Comparison of ENCODE assay signal across 18 cellular contexts in genomic region chr3:64121750-64122311, GRCh38.
DNase-seq lines count a peak whose midpoint lies in the region; ATAC-seq and TF ChIP-seq lines count a peak whose summit lies in the region.
"Had no signal": no experiment of that assay in that cellular context is flagged by ENCODE, and none has a peak within 500 bp of the region (broad histone marks: within the 10 kb centered on the region; RNA-seq: fewer than 3 reads in every experiment).

No MANE protein-coding gene starts in this region.

- no peak overlapping the region for H3K4me3 ChIP-seq in breast epithelium
- H3K4me3 ChIP-seq in aorta (ENCODE audit: low read length in 2 of 2) = no peak overlapping the region
- H3K4me3 ChIP-seq: BLaER1 treated with 17β-estradiol and CSF1 and Interleukin-3, amounts not matched to agents 10 nM and 100 nM; HAP-1; Peyer's patch had no signal

- TF ChIP-seq CTCF in breast epithelium (IDR thresholded peaks at IDR 0.05) (no peak), MCF 10A (IDR thresholded peaks at IDR 0.05; ENCODE audit: unreplicated experiment) (no peak), nephron progenitor cell (IDR thresholded peaks at IDR 0.05) (no peak)

- ATAC-seq in aorta (ENCODE audit: low FRiP score) (peak; percentile 57), HG03045 (IDR thresholded peaks at IDR 0.05; ENCODE audit: unreplicated experiment) (no peak)

- H3K9me3 Mint-ChIP-seq in MCF 10A (ENCODE audit: unreplicated experiment) = peaks cover 7% of the 10 kb centered on the region
- peaks cover 44% of the 10 kb centered on the region for H3K9me3 Mint-ChIP-seq in nephron progenitor cell

- POLR2A ChIA-PET in MCF 10A (lab: Yijun Ruan, JAX) = no interaction called here

- peaks cover 30% of the 10 kb centered on the region for H3K36me3 Mint-ChIP-seq in MCF 10A (ENCODE audit: insufficient read depth, unreplicated experiment)
- H3K36me3 Mint-ChIP-seq in nephron progenitor cell (ENCODE audit: low read depth) = peaks cover 76% of the 10 kb centered on the region

- no peak overlapping the region for H3K4me3 Mint-ChIP-seq in MCF 10A (ENCODE audit: unreplicated experiment)
- H3K4me3 Mint-ChIP-seq in nephron progenitor cell = no peak overlapping the region

- CTCF ChIA-PET in MCF 10A (lab: Yijun Ruan, JAX) = no interaction called here

- no peak for TF ChIP-seq POLR2A in breast epithelium (IDR thresholded peaks at IDR 0.05)

- H3K9me3 ChIP-seq in breast epithelium = no peaks in the 10 kb centered on the region
- H3K9me3 ChIP-seq in aorta (ENCODE audit: control insufficient read depth, low read length) = no peaks in the 10 kb centered on the region
- H3K9me3 ChIP-seq: HAP-1, Peyer's patch had no signal

- DNase-seq in breast epithelium (ENCODE audit: low spot score in 2 of 2) = no peak
- DNase-seq in MCF 10A (ENCODE audit: unreplicated experiment) = no peak
- peak; percentile 3 for DNase-seq in cerebellar cortex (ENCODE audit: low spot score)
- DNase-seq in nephron progenitor cell = no peak
- DNase-seq in aorta = no peak
- no peak for DNase-seq in stimulated activated CD4-positive, alpha-beta T cell treated with anti-CD3 and anti-CD28 coated beads, Interleukin-12 subunit alpha, Interleukin-12 subunit beta, amount 100 ng/mL, for 4 hours
- DNase-seq in SIG-M5 treated with dmso at 0.1 percent for 504 hours (lab: John Stamatoyannopoulos, UW; ENCODE audit: unreplicated experiment) = no peak
- DNase-seq: 8988T, IMR-90, Kasumi-1, NCI-H187 treated with DMSO at 0.1 percent for 48 hours, NCI-H2171, NCI-H82, Peyer's patch, SHP77 treated with DMSO at 0.1 percent for 48 hours had no signal

- no peaks in the 10 kb centered on the region for H3K36me3 ChIP-seq in breast epithelium
- H3K36me3 ChIP-seq in aorta (ENCODE audit: control insufficient read depth in 1 of 2, insufficient read depth in 2 of 2, low read length in 1 of 2) = no peaks in the 10 kb centered on the region
- H3K36me3 ChIP-seq: HAP-1, Peyer's patch had no signal

- peak overlapping the region; percentile 2 to 29 for H3K27ac ChIP-seq in breast epithelium
- no peak overlapping the region for H3K27ac ChIP-seq in aorta (ENCODE audit: low read depth in 1 of 2, low read length in 2 of 2)
- H3K27ac ChIP-seq: BLaER1 treated with 17β-estradiol and CSF1 and Interleukin-3, amounts not matched to agents 10 nM and 100 nM; Peyer's patch had no signal

- 5% methylated on average over 3 of the region's 3 CpGs for WGBS in aorta, 2 donors

- intact Hi-C loops in breast epithelium (cut with DNase I; ENCODE audit: low total_unique reads) (no loop called here), MCF 10A (cut with micrococcal nuclease) (no loop called here), aorta (cut with DNase I) (no loop called here)

- H3K27me3 ChIP-seq in breast epithelium (no peaks in the 10 kb centered on the region), aorta (ENCODE audit: control insufficient read depth in 1 of 2, insufficient read depth in 2 of 2, low read length in 1 of 2) (no peaks in the 10 kb centered on the region)
- H3K27me3 ChIP-seq: BLaER1 treated with 17β-estradiol and CSF1 and Interleukin-3, amounts not matched to agents 10 nM and 100 nM; Peyer's patch had no signal

- H3K4me1 ChIP-seq in breast epithelium = peaks cover 0 to 4% of the 10 kb centered on the region in 2 donors
- no peaks in the 10 kb centered on the region for H3K4me1 ChIP-seq in aorta (ENCODE audit: control insufficient read depth in 1 of 2, insufficient read depth in 2 of 2, low read length in 2 of 2)
- H3K4me1 ChIP-seq: BLaER1 treated with 17β-estradiol and CSF1 and Interleukin-3, amounts not matched to agents 10 nM and 100 nM; HAP-1; Peyer's patch had no signal

- no peaks in the 10 kb centered on the region for H3K27me3 Mint-ChIP-seq in MCF 10A (ENCODE audit: insufficient read depth, unreplicated experiment)
- no peaks in the 10 kb centered on the region for H3K27me3 Mint-ChIP-seq in nephron progenitor cell (ENCODE audit: low read depth, poor library complexity)

- H3K27ac Mint-ChIP-seq in MCF 10A (ENCODE audit: low read depth, unreplicated experiment) = no peak overlapping the region
- H3K27ac Mint-ChIP-seq in nephron progenitor cell = peak overlapping the region; percentile 11

- no TSS peak for BruUV-seq in MCF 10A (replicated peaks; lab: Mats Ljungman, UMichigan)

- H3K4me1 Mint-ChIP-seq in MCF 10A (ENCODE audit: insufficient read depth, unreplicated experiment) = no peaks in the 10 kb centered on the region
- peaks cover 8% of the 10 kb centered on the region for H3K4me1 Mint-ChIP-seq in nephron progenitor cell

Comparison
In these comparisons a context has a peak if more than half of its experiments do, and no peak if none do; other contexts are left out.
1. H3K27ac ChIP-seq: peak in breast epithelium (2 of 2); none in aorta (0 of 2).